Comparison of ENCODE assay signal across 8 cellular contexts in genomic region chr3:186909078-186909853, GRCh38. TPM values are rescaled to one million over a fixed set of nuclear protein-coding genes. Genes with fewer than 3 reads are reported as not detected.
DNase-seq lines count a peak whose midpoint lies in the region; ATAC-seq lines count a peak whose summit lies in the region.

No MANE protein-coding gene starts in this region.

- CTCF ChIA-PET in T-cell (lab: Charles Lee) = interaction anchor here (0.6 to 1.8 kb wide), 7 partner anchors 15 to 256 kb away, joined by 3 to 17 read pairs (median 5); partner anchors contain the start of genes RPL39L (in 1 of the 2) and ST6GAL1 (in 1 of the 2)

- H3K27ac Mint-ChIP-seq in T-cell = peak overlapping the region; percentile 96

- peak; percentile 94 to 98 (median 96) for ATAC-seq in T-cell (replicated peaks in 1 of 4)

- POLR2A ChIA-PET in T-cell (lab: Charles Lee) = interaction anchor here (0.6 to 1.1 kb wide), 2 partner anchors 17 to 119 kb away, joined by 3 to 5 read pairs; no protein-coding TSS in a partner anchor

- peaks cover 20 to 39% (median 28%) of the 10 kb centered on the region in 3 donors for H3K9me3 Mint-ChIP-seq in T-cell

- DNase-seq in Daoy (ENCODE audit: low read depth) (peak; percentile 62), T-cell (peak; percentile 70 to 88 (median 83)), pons (ENCODE audit: low spot score) (no peak), medulla oblongata (ENCODE audit: extremely low spot score) (no peak), SW 1271 (lab: John Stamatoyannopoulos, UW) (no peak), NCI-H2081 treated with DMSO at 0.1 percent for 48 hours (lab: John Stamatoyannopoulos, UW) (no peak)
- DNase-seq in activated effector memory CD4-positive, alpha-beta T cell treated with anti-CD3 and anti-CD28 coated beads, Interleukin-2, amount 50 U/mL, for 16 hours = peak; percentile 90
- peak; percentile 31 to 56 for DNase-seq in stimulated activated CD4-positive, alpha-beta T cell treated with anti-CD3 and anti-CD28 coated beads, Interleukin-15, amount 100 ng/mL, for 48 hours (ENCODE audit: low read depth in 2 of 2)

- no peaks in the 10 kb centered on the region for H3K27me3 Mint-ChIP-seq in T-cell

- peaks cover 42% of the 10 kb centered on the region for H3K36me3 Mint-ChIP-seq in T-cell

- peak overlapping the region; percentile 60 to 77 (median 61) for H3K4me3 Mint-ChIP-seq in T-cell

- peaks cover 36 to 53% (median 39%) of the 10 kb centered on the region in 3 donors for H3K4me1 Mint-ChIP-seq in T-cell

RNA-seq across cellular contexts. Expression of gene ST6GAL1, which starts 21.1 kb away (rescaled TPM):
- total RNA-seq in Daoy (2014; rRNA removed; shearing (Covaris generic)) = 5.9 and 6.0 TPM in 2 replicates
- 100 to 1,000 TPM; 148 to 237 (median 212) TPM for total RNA-seq in T-cell

Comparison
In these comparisons a context has a peak if more than half of its experiments do, and no peak if none do; other contexts are left out.
1. DNase-seq: peak in Daoy (single experiment), T-cell (34 of 34), activated effector memory CD4-positive, alpha-beta T cell treated with anti-CD3 and anti-CD28 coated beads, Interleukin-2, amount 50 U/mL, for 16 hours (single experiment) and stimulated activated CD4-positive, alpha-beta T cell treated with anti-CD3 and anti-CD28 coated beads, Interleukin-15, amount 100 ng/mL, for 48 hours (2 of 2); none in pons (single experiment), medulla oblongata (single experiment), SW 1271 (0 of 2) and NCI-H2081 treated with DMSO at 0.1 percent for 48 hours (single experiment).
2. RNA of gene ST6GAL1, which starts 21.1 kb away (total RNA-seq): 148 to 237 TPM in T-cell; 5.9 to 6.0 TPM in Daoy; every median in the first group is over 10 times any median in the second.